Comparison of ENCODE assay signal across 8 cellular contexts in genomic region chr4:65341557-65341956, GRCh38.
"Had no signal": no experiment of that assay in that cellular context is flagged by ENCODE, and none has a peak within 500 bp of the region (broad histone marks: within the 10 kb centered on the region; RNA-seq: fewer than 3 reads in every experiment).

No MANE protein-coding gene starts in this region.

- H2AFZ ChIP-seq: GM23248, GM23338 had no signal

- H3K4me2 ChIP-seq: GM23338 had no signal

- H3K36me3 ChIP-seq: HAP-1 had no signal

- DNase-seq: GM23248, GOT3, H7, H9, HCEC 1CT, HFFc6 had no signal

- H3K4me3 ChIP-seq: GM23248, GM23338, HAP-1 had no signal

- H3K9ac ChIP-seq: GM23248 had no signal

- H3K9me3 ChIP-seq: HAP-1 had no signal

- H3K27ac ChIP-seq: GM23248 had no signal
